14 cellular contexts compared by ENCODE assay signal in genomic region chr7:137981175-137981574, GRCh38. TPM values are rescaled to one million over a fixed set of nuclear protein-coding genes. Genes with fewer than 3 reads are reported as not detected.
DNase-seq lines count a peak whose midpoint lies in the region; ATAC-seq, FAIRE-seq and TF ChIP-seq lines count a peak whose summit lies in the region.
"Had no signal": no experiment of that assay in that cellular context is flagged by ENCODE, and none has a peak within 500 bp of the region (broad histone marks: within the 10 kb centered on the region; RNA-seq: fewer than 3 reads in every experiment).

No MANE protein-coding gene starts in this region.

- H3K4me3 Mint-ChIP-seq in neural crest cell: no peak overlapping the region
- H3K4me3 Mint-ChIP-seq: activated CD4-positive, alpha-beta memory T cell treated with anti-CD3 and anti-CD28 coated beads, Interleukin-2, amount 10 ng/mL, durations not matched to agents 7 days and 5 days had no signal

- H3K4me1 ChIP-seq in right atrium auricular region (peaks cover 0 to 86% of the 10 kb centered on the region in 2 donors), adipocyte (ENCODE audit: control insufficient read depth, insufficient read depth, low read length) (peaks cover 83% of the 10 kb centered on the region)

- H3K27ac ChIP-seq in right atrium auricular region: peak overlapping the region; percentile 75 to 85
- H3K27ac ChIP-seq: SK-N-MC had no signal

- no peaks in the 10 kb centered on the region for H3K9me3 ChIP-seq in right atrium auricular region
- no peaks in the 10 kb centered on the region for H3K9me3 ChIP-seq in adipocyte (ENCODE audit: control insufficient read depth, low read length)

- no peak for TF ChIP-seq CTCF in right atrium auricular region (IDR thresholded peaks at IDR 0.05)
- no peak for TF ChIP-seq CTCF in neural crest cell (conservative IDR thresholded peaks at IDR 0.05)

- H3K27me3 ChIP-seq in right atrium auricular region: no peaks in the 10 kb centered on the region
- H3K27me3 ChIP-seq in adipocyte (replicated peaks; ENCODE audit: control insufficient read depth, insufficient read depth, low read length): no peaks in the 10 kb centered on the region

- peaks cover 29% of the 10 kb centered on the region for H3K36me3 Mint-ChIP-seq in neural crest cell (ENCODE audit: low read depth)

- H3K4me1 Mint-ChIP-seq in neural crest cell: peaks cover 83% of the 10 kb centered on the region
- H3K4me1 Mint-ChIP-seq: activated CD4-positive, alpha-beta memory T cell treated with anti-CD3 and anti-CD28 coated beads, Interleukin-2, amount 10 ng/mL, durations not matched to agents 7 days and 5 days had no signal

- H3K9ac ChIP-seq in adipocyte (ENCODE audit: low read length): peak overlapping the region; percentile 22

- no peaks in the 10 kb centered on the region for H3K36me3 ChIP-seq in right atrium auricular region
- H3K36me3 ChIP-seq in adipocyte (ENCODE audit: control insufficient read depth, insufficient read depth, low read length, severe bottlenecking): no peaks in the 10 kb centered on the region

- no peak for FAIRE-seq in urothelium cell line (lab: Jason Lieb, UNC)

- no peak for ATAC-seq in Right ventricle myocardium superior (ENCODE audit: poor library complexity)
- ATAC-seq in HG02981 (IDR thresholded peaks at IDR 0.05; ENCODE audit: unreplicated experiment): no peak
- no peak for ATAC-seq in GM21619 (IDR thresholded peaks at IDR 0.05; ENCODE audit: unreplicated experiment)
- ATAC-seq: left lobe of liver had no signal

- no peak for DNase-seq in right atrium auricular region (ENCODE audit: low spot score)
- DNase-seq in Right ventricle myocardium superior: no peak
- DNase-seq in adipocyte (ENCODE audit: low read depth): no peak
- no peak for DNase-seq in neural crest cell (ENCODE audit: low read depth, low spot score)
- no peak for DNase-seq in posterior cingulate gyrus
- DNase-seq in urothelium cell line (ENCODE audit: low spot score): no peak
- DNase-seq: activated CD4-positive, alpha-beta memory T cell treated with anti-CD3 and anti-CD28 coated beads, Interleukin-2, amount 10 ng/mL, durations not matched to agents 7 days and 5 days; amygdala; erythroblast; NCI-H2107 had no signal

- H3K27me3 Mint-ChIP-seq in neural crest cell (ENCODE audit: low read depth): no peaks in the 10 kb centered on the region
- H3K27me3 Mint-ChIP-seq: activated CD4-positive, alpha-beta memory T cell treated with anti-CD3 and anti-CD28 coated beads, Interleukin-2, amount 10 ng/mL, durations not matched to agents 7 days and 5 days had no signal

- intact Hi-C loops in Right ventricle myocardium superior (cut with DNase I): no loop called here
- intact Hi-C loops in posterior cingulate gyrus (cut with DNase I): no loop called here

- no peak overlapping the region for H3K4me3 ChIP-seq in right atrium auricular region
- peak overlapping the region; percentile 10 for H3K4me3 ChIP-seq in adipocyte (ENCODE audit: low read length)
- H3K4me3 ChIP-seq: SK-N-MC had no signal

- peak overlapping the region; percentile 75 for H3K27ac Mint-ChIP-seq in neural crest cell (ENCODE audit: unreplicated experiment)
- H3K27ac Mint-ChIP-seq: activated CD4-positive, alpha-beta memory T cell treated with anti-CD3 and anti-CD28 coated beads, Interleukin-2, amount 10 ng/mL, durations not matched to agents 7 days and 5 days had no signal

- peaks cover 4% of the 10 kb centered on the region for H3K9me3 Mint-ChIP-seq in neural crest cell

RNA-seq across cellular contexts. Expression of gene CREB3L2, which starts 20.7 kb away (rescaled TPM):
- 10 to 100 TPM; 25.6 to 39.6 TPM for total RNA-seq in right atrium auricular region
- 18.1 TPM for total RNA-seq in Right ventricle myocardium superior
- total RNA-seq in neural crest cell: 51.1 and 51.9 TPM in 2 replicates
